Comparison of ENCODE assay signal across 1 cellular context in the genomic region with DNA sequence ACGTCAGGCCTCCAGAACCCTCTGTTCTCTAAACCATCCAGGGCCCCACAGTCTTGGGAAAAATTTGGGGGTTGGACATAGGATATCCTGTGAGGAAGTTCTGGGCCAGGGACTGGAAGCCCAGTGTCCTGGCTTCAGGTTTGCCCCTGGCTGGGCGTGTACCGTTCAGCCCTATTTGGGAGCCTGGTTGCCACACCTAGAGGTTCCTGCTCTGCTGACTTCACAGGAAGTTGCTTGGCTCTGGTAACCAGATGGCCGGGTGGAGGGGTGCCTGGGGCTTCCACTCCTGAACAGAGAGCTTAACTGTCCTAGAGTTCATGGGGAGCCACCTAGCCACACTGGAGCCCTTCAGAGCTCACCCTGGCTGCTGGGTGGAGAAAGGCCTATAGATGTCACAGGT.
TF ChIP-seq lines count a peak whose summit lies in the region.

No MANE protein-coding gene starts in this region.

TF ChIP-seq in endothelial cell of umbilical vein, 7 proteins besides CTCF, POLR2A, EP300 and RAD21:
- TF ChIP-seq GATA2 (IDR thresholded peaks at IDR 0.05; ENCODE audit: insufficient read depth, insufficient read length, low read depth, low read length) (no peak), FOS (IDR thresholded peaks at IDR 0.05; ENCODE audit: borderline replicate concordance, insufficient read depth, low read length) (no peak), EZH2 (IDR thresholded peaks at IDR 0.05; ENCODE audit: borderline replicate concordance, low read depth, low read length, severe bottlenecking) (no peak), POLR2AphosphoS5 (IDR thresholded peaks at IDR 0.05; ENCODE audit: insufficient read depth, low read depth, low read length) (no peak), JUN (IDR thresholded peaks at IDR 0.05; ENCODE audit: borderline replicate concordance, insufficient read depth, insufficient read length, low read depth) (no peak), MYC (IDR thresholded peaks at IDR 0.05; ENCODE audit: low read depth, low read length) (no peak)
- TF ChIP-seq, protein P1, sequence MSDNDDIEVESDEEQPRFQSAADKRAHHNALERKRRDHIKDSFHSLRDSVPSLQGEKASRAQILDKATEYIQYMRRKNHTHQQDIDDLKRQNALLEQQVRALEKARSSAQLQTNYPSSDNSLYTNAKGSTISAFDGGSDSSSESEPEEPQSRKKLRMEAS (IDR thresholded peaks at IDR 0.05; ENCODE audit: insufficient read depth, insufficient read length): no peak
